Comparison of ENCODE assay signal across 1 cellular context in the genomic region with DNA sequence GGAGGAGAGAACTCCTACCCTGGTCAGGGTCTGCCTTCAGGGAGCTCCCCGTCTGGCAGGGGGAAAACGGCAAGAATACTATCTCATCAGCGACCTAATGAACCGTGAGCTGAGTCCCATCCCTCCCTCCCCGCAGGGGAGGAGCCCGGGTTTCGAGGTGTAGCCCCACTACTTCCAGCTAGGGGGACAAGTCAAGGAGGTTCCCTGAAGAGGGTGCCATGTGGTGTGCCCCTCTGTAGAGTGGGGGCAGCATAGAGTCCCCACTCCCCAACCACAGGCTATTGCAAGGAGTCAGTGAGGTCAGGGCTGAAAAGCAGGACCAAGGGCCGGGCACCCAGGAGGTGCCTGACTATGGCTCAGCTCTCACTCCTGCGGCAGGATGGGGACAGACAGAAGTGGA.
TF ChIP-seq lines count a peak whose summit lies in the region.

No MANE protein-coding gene starts in this region.

TF ChIP-seq in SK-N-SH treated with all-trans-retinoic acid at 6 μM for 48 hours, 23 proteins besides CTCF, POLR2A, EP300 and RAD21 (continued from another document):
- no peak for TF ChIP-seq BACH2 (CRISPR knock-in tag; IDR thresholded peaks at IDR 0.05; ENCODE audit: borderline replicate concordance)
- TF ChIP-seq ZNF8 (CRISPR knock-in tag; IDR thresholded peaks at IDR 0.05) = no peak
- TF ChIP-seq ZNF565 (CRISPR knock-in tag; conservative IDR thresholded peaks at IDR 0.05; ENCODE audit: low read depth) = no peak
- TF ChIP-seq GLIS3 (CRISPR knock-in tag; IDR thresholded peaks at IDR 0.05) = no peak
- no peak for TF ChIP-seq CSDC2 (CRISPR knock-in tag; IDR thresholded peaks at IDR 0.05)
- no peak for TF ChIP-seq PPARA (CRISPR knock-in tag; IDR thresholded peaks at IDR 0.05; ENCODE audit: borderline replicate concordance)
- no peak for TF ChIP-seq ZC3H10 (CRISPR knock-in tag; IDR thresholded peaks at IDR 0.05)
- TF ChIP-seq SNAI2 (CRISPR knock-in tag; IDR thresholded peaks at IDR 0.05) = no peak
- TF ChIP-seq TOX (CRISPR knock-in tag; IDR thresholded peaks at IDR 0.05; ENCODE audit: borderline replicate concordance) = no peak
- TF ChIP-seq ZFP30 (CRISPR knock-in tag; IDR thresholded peaks at IDR 0.05) = no peak
- TF ChIP-seq, protein P1, sequence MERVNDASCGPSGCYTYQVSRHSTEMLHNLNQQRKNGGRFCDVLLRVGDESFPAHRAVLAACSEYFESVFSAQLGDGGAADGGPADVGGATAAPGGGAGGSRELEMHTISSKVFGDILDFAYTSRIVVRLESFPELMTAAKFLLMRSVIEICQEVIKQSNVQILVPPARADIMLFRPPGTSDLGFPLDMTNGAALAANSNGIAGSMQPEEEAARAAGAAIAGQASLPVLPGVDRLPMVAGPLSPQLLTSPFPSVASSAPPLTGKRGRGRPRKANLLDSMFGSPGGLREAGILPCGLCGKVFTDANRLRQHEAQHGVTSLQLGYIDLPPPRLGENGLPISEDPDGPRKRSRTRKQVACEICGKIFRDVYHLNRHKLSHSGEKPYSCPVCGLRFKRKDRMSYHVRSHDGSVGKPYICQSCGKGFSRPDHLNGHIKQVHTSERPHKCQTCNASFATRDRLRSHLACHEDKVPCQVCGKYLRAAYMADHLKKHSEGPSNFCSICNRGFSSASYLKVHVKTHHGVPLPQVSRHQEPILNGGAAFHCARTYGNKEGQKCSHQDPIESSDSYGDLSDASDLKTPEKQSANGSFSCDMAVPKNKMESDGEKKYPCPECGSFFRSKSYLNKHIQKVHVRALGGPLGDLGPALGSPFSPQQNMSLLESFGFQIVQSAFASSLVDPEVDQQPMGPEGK (CRISPR knock-in tag; IDR thresholded peaks at IDR 0.05; ENCODE audit: borderline replicate concordance) = no peak
- TF ChIP-seq RARB (CRISPR knock-in tag; IDR thresholded peaks at IDR 0.05) = no peak
- TF ChIP-seq ZNF70 (CRISPR knock-in tag; IDR thresholded peaks at IDR 0.05) = no peak
- TF ChIP-seq, protein P2, sequence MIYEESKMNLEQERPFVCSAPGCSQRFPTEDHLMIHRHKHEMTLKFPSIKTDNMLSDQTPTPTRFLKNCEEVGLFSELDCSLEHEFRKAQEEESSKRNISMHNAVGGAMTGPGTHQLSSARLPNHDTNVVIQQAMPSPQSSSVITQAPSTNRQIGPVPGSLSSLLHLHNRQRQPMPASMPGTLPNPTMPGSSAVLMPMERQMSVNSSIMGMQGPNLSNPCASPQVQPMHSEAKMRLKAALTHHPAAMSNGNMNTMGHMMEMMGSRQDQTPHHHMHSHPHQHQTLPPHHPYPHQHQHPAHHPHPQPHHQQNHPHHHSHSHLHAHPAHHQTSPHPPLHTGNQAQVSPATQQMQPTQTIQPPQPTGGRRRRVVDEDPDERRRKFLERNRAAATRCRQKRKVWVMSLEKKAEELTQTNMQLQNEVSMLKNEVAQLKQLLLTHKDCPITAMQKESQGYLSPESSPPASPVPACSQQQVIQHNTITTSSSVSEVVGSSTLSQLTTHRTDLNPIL (CRISPR knock-in tag; IDR thresholded peaks at IDR 0.05; ENCODE audit: low read depth) = no peak
- TF ChIP-seq ESRRG (CRISPR knock-in tag; IDR thresholded peaks at IDR 0.05) = no peak
